Comparison of ENCODE assay signal across 1 cellular context in the genomic region with DNA sequence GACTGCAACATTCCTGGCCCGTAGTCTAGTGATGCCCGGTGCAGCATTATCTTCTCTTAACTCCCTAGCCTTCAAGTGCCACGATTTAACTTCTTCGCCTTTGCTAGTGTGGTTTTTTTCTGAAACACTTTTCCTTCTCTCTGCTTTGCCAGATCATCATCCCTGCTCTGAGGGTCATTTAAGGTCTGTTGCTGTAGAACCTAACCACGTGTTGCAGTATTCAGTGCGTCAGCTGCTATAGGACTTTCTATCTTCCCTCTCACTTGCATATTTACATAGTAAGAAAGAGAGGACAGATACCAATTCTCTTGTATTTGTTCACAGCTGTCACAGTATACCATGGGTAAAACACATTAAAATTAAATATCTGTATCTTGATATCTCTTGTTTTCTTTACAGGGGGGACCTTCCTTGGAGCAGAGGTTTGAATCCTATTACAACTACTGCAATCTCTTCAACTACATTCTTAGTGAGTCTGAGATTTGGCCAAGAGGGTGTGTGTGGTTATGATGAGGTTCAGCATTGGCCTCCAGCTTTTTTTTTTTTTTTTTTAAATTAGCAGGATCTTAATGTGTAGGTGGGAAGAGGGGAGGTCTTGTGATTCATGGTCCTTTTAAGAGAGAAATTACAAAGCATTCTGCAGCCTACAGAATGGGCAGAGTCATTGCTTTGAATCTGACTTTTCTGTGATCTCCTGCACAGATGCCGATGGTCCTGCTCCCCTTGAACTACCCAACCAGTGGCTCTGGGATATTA.
A peak's percentile ranks its signal among the peaks of the same experiment; 100 is the strongest.
TF ChIP-seq lines count a peak whose summit lies in the region.

No MANE protein-coding gene starts in this region.

TF ChIP-seq in HepG2, 621 proteins besides CTCF, POLR2A, EP300 and RAD21:
- TF ChIP-seq ZNF34 (CRISPR knock-in tag; IDR thresholded peaks at IDR 0.05; ENCODE audit: borderline replicate concordance) (no peak), ZKSCAN5 (CRISPR knock-in tag; IDR thresholded peaks at IDR 0.05) (no peak), ZNF543 (CRISPR knock-in tag; IDR thresholded peaks at IDR 0.05) (no peak), FOXA3 (CRISPR knock-in tag; IDR thresholded peaks at IDR 0.05) (peak; percentile 35; the same call in 1 of the 2 replicates), THRA (CRISPR knock-in tag; IDR thresholded peaks at IDR 0.05; ENCODE audit: borderline replicate concordance) (peak; percentile 75; the same call in 1 of the 2 replicates), ZKSCAN8 (CRISPR knock-in tag; IDR thresholded peaks at IDR 0.05; ENCODE audit: borderline replicate concordance) (no peak), RBFOX2 (IDR thresholded peaks at IDR 0.05; ENCODE audit: low read depth, low read length) (peak; percentile 21; the same call in 1 of the 2 replicates), ZNF549 (CRISPR knock-in tag; IDR thresholded peaks at IDR 0.05) (no peak), SAP130 (CRISPR knock-in tag; IDR thresholded peaks at IDR 0.05; ENCODE audit: low read depth) (peak; percentile 37), RARA (CRISPR knock-in tag; IDR thresholded peaks at IDR 0.05) (no peak), POLR2G (IDR thresholded peaks at IDR 0.05; ENCODE audit: low read depth, low read length) (no peak), ZNF460 (CRISPR knock-in tag; IDR thresholded peaks at IDR 0.05; ENCODE audit: borderline replicate concordance) (no peak), ZKSCAN1 (IDR thresholded peaks at IDR 0.05; ENCODE audit: low read length) (no peak), MBD4 (IDR thresholded peaks at IDR 0.05; ENCODE audit: borderline replicate concordance, low read length) (no peak), ZBTB33 (CRISPR knock-in tag; IDR thresholded peaks at IDR 0.05) (peak; percentile 92), SRY (CRISPR knock-in tag; IDR thresholded peaks at IDR 0.05) (no peak), ZNF496 (CRISPR knock-in tag; IDR thresholded peaks at IDR 0.05; ENCODE audit: insufficient replicate concordance) (no peak)
- TF ChIP-seq, protein P1, sequence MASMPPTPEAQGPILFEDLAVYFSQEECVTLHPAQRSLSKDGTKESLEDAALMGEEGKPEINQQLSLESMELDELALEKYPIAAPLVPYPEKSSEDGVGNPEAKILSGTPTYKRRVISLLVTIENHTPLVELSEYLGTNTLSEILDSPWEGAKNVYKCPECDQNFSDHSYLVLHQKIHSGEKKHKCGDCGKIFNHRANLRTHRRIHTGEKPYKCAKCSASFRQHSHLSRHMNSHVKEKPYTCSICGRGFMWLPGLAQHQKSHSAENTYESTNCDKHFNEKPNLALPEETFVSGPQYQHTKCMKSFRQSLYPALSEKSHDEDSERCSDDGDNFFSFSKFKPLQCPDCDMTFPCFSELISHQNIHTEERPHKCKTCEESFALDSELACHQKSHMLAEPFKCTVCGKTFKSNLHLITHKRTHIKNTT (CRISPR knock-in tag; IDR thresholded peaks at IDR 0.05), result no peak
- TF ChIP-seq, protein P2, sequence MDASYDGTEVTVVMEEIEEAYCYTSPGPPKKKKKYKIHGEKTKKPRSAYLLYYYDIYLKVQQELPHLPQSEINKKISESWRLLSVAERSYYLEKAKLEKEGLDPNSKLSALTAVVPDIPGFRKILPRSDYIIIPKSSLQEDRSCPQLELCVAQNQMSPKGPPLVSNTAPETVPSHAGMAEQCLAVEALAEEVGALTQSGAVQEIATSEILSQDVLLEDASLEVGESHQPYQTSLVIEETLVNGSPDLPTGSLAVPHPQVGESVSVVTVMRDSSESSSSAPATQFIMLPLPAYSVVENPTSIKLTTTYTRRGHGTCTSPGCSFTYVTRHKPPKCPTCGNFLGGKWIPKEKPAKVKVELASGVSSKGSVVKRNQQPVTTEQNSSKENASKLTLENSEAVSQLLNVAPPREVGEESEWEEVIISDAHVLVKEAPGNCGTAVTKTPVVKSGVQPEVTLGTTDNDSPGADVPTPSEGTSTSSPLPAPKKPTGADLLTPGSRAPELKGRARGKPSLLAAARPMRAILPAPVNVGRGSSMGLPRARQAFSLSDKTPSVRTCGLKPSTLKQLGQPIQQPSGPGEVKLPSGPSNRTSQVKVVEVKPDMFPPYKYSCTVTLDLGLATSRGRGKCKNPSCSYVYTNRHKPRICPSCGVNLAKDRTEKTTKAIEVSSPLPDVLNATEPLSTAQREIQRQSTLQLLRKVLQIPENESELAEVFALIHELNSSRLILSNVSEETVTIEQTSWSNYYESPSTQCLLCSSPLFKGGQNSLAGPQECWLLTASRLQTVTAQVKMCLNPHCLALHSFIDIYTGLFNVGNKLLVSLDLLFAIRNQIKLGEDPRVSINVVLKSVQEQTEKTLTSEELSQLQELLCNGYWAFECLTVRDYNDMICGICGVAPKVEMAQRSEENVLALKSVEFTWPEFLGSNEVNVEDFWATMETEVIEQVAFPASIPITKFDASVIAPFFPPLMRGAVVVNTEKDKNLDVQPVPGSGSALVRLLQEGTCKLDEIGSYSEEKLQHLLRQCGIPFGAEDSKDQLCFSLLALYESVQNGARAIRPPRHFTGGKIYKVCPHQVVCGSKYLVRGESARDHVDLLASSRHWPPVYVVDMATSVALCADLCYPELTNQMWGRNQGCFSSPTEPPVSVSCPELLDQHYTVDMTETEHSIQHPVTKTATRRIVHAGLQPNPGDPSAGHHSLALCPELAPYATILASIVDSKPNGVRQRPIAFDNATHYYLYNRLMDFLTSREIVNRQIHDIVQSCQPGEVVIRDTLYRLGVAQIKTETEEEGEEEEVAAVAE (CRISPR knock-in tag; IDR thresholded peaks at IDR 0.05; ENCODE audit: borderline replicate concordance), result no peak
- TF ChIP-seq, protein P3, sequence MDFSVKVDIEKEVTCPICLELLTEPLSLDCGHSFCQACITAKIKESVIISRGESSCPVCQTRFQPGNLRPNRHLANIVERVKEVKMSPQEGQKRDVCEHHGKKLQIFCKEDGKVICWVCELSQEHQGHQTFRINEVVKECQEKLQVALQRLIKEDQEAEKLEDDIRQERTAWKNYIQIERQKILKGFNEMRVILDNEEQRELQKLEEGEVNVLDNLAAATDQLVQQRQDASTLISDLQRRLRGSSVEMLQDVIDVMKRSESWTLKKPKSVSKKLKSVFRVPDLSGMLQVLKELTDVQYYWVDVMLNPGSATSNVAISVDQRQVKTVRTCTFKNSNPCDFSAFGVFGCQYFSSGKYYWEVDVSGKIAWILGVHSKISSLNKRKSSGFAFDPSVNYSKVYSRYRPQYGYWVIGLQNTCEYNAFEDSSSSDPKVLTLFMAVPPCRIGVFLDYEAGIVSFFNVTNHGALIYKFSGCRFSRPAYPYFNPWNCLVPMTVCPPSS (IDR thresholded peaks at IDR 0.05), result no peak
- TF ChIP-seq, protein P4, sequence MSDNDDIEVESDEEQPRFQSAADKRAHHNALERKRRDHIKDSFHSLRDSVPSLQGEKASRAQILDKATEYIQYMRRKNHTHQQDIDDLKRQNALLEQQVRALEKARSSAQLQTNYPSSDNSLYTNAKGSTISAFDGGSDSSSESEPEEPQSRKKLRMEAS (IDR thresholded peaks at IDR 0.05), result peak; percentile 30; the same call in 1 of the 2 replicates
